Comparison of ENCODE assay signal across 9 cellular contexts in genomic region chr16:22007159-22007508, GRCh38. TPM values are rescaled to one million over a fixed set of nuclear protein-coding genes. Genes with fewer than 3 reads are reported as not detected.
DNase-seq lines count a peak whose midpoint lies in the region; ATAC-seq, FAIRE-seq and TF ChIP-seq lines count a peak whose summit lies in the region.
"Had no signal": no experiment of that assay in that cellular context is flagged by ENCODE, and none has a peak within 500 bp of the region (broad histone marks: within the 10 kb centered on the region; RNA-seq: fewer than 3 reads in every experiment).

No MANE protein-coding gene starts in this region.

- H3K9me3 ChIP-seq in HepG2 (ENCODE audit: low read length), result no peaks in the 10 kb centered on the region
- H3K9me3 ChIP-seq in tibial artery, result no peaks in the 10 kb centered on the region

- no peaks in the 10 kb centered on the region for H3K36me3 ChIP-seq in HepG2 (replicated peaks in 1 of 2; ENCODE audit: control insufficient read depth in 1 of 2, insufficient read depth in 2 of 2, low read length in 2 of 2)
- H3K36me3 ChIP-seq in tibial artery, result no peaks in the 10 kb centered on the region

- peaks cover 29% of the 10 kb centered on the region for H3K4me1 Mint-ChIP-seq in activated CD8-positive, alpha-beta memory T cell treated with anti-CD3 and anti-CD28 coated beads, Interleukin-2, amount 10 ng/mL, durations not matched to agents 7 days and 5 days
- peaks cover 40% of the 10 kb centered on the region for H3K4me1 Mint-ChIP-seq in activated naive CD8-positive, alpha-beta T cell treated with anti-CD3 and anti-CD28 coated beads, Interleukin-2, amount 50 U/mL, for 24 hours

- H3K27ac ChIP-seq in HepG2 (ENCODE audit: extremely low read length, insufficient read depth, low read length) (peak overlapping the region; percentile 78), tibial artery (peak overlapping the region; percentile 76 to 96)

- H2AFZ ChIP-seq in HepG2 (ENCODE audit: low read length), result peak overlapping the region; percentile 77

- H3K9ac ChIP-seq in HepG2 (ENCODE audit: insufficient read depth, low read depth, low read length), result peak overlapping the region; percentile 79

- POLR2A ChIA-PET in HepG2 (lab: Yijun Ruan, JAX), result interaction anchor here (0.9 to 3.7 kb wide), 14 partner anchors 10 to 185 kb away, joined by 3 to 40 read pairs (median 8); partner anchors contain the start of gene UQCRC2

- H3K4me3 Mint-ChIP-seq in activated CD8-positive, alpha-beta memory T cell treated with anti-CD3 and anti-CD28 coated beads, Interleukin-2, amount 10 ng/mL, durations not matched to agents 7 days and 5 days, result peak overlapping the region; percentile 77
- H3K4me3 Mint-ChIP-seq in activated naive CD8-positive, alpha-beta T cell treated with anti-CD3 and anti-CD28 coated beads, Interleukin-2, amount 50 U/mL, for 24 hours, result peak overlapping the region; percentile 84

- CTCF ChIA-PET in activated CD8-positive, alpha-beta memory T cell treated with anti-CD3 and anti-CD28 coated beads, Interleukin-2, amount 10 ng/mL, durations not matched to agents 7 days and 5 days (lab: Charles Lee), result interaction anchor here (0.7 to 16.4 kb wide), 6 partner anchors 26 to 290 kb away, joined by 3 to 296 read pairs (median 7); partner anchors contain the start of gene POLR3E
- CTCF ChIA-PET in HepG2 (lab: Yijun Ruan, JAX; ENCODE audit: low intra/inter-chr PET ratio, low total read pairs), result no interaction called here

- TF ChIP-seq CTCF in HepG2 (CRISPR knock-in tag; IDR thresholded peaks at IDR 0.05) (no peak), tibial artery (IDR thresholded peaks at IDR 0.05) (no peak)

- no TSS peak for BruUV-seq in HepG2 (replicated peaks; lab: Mats Ljungman, UMichigan)

- FAIRE-seq in HepG2 (lab: Jason Lieb, UNC), result peak; percentile 8

- H3K4me3 ChIP-seq in HepG2 (replicated peaks in 1 of 3; ENCODE audit: insufficient read depth in 1 of 3, low read depth in 2 of 3, low read length in 3 of 3) (peak overlapping the region; percentile 94 to 98 (median 98)), tibial artery (peak overlapping the region; percentile 94 to 99)

- peak overlapping the region; percentile 100 for H3K4me2 ChIP-seq in HepG2 (ENCODE audit: low read depth, low read length)

- under 1% methylated on average over 8 of the region's 8 CpGs for WGBS in HepG2 (ENCODE audit: low lambda C conversion rate)

- TF ChIP-seq POLR2A in HepG2 (IDR thresholded peaks at IDR 0.05; ENCODE audit: insufficient read depth in 1 of 2, low read depth in 2 of 2, low read length in 2 of 2), result no peak

- H3K27me3 Mint-ChIP-seq in activated CD8-positive, alpha-beta memory T cell treated with anti-CD3 and anti-CD28 coated beads, Interleukin-2, amount 10 ng/mL, durations not matched to agents 7 days and 5 days, result no peaks in the 10 kb centered on the region
- no peaks in the 10 kb centered on the region for H3K27me3 Mint-ChIP-seq in activated naive CD8-positive, alpha-beta T cell treated with anti-CD3 and anti-CD28 coated beads, Interleukin-2, amount 50 U/mL, for 24 hours

- 0 out of 2 replicates have a peak, but pooled peaks cover 6% of the 10 kb centered on the region for H4K20me1 ChIP-seq in HepG2 (ENCODE audit: insufficient read depth, low read length)

- TF ChIP-seq RAD21 in HepG2 (CRISPR knock-in tag; IDR thresholded peaks at IDR 0.05), result no peak

- no peak for DNase-seq in activated CD8-positive, alpha-beta memory T cell treated with anti-CD3 and anti-CD28 coated beads, Interleukin-2, amount 10 ng/mL, durations not matched to agents 7 days and 5 days
- no peak for DNase-seq in activated CD8-positive, alpha-beta memory T cell treated with anti-CD3 and anti-CD28 coated beads for 24 hours
- DNase-seq in activated naive CD8-positive, alpha-beta T cell treated with anti-CD3 and anti-CD28 coated beads, Interleukin-2, amount 50 U/mL, for 24 hours, result no peak
- no peak for DNase-seq in HepG2 (ENCODE audit: low spot score)
- DNase-seq in tibial artery, result no peak
- DNase-seq in D341Med (ENCODE audit: low spot score), result no peak

- H3K36me3 Mint-ChIP-seq in activated CD8-positive, alpha-beta memory T cell treated with anti-CD3 and anti-CD28 coated beads, Interleukin-2, amount 10 ng/mL, durations not matched to agents 7 days and 5 days, result no peaks in the 10 kb centered on the region
- peaks cover 3% of the 10 kb centered on the region for H3K36me3 Mint-ChIP-seq in activated naive CD8-positive, alpha-beta T cell treated with anti-CD3 and anti-CD28 coated beads, Interleukin-2, amount 50 U/mL, for 24 hours (ENCODE audit: low read depth)

- H3K79me2 ChIP-seq in HepG2 (ENCODE audit: insufficient read depth, low read length), result peaks cover 35% of the 10 kb centered on the region

- intact Hi-C loops in HepG2 (cut with micrococcal nuclease; ENCODE audit: unreplicated experiment) (no loop called here), tibial artery (cut with DNase I; ENCODE audit: low total_unique reads) (loop anchor here (5.0 kb wide), 2 partner anchors 180 to 295 kb away; no protein-coding TSS in a partner anchor)

- no peaks in the 10 kb centered on the region for H3K9me3 Mint-ChIP-seq in activated CD8-positive, alpha-beta memory T cell treated with anti-CD3 and anti-CD28 coated beads, Interleukin-2, amount 10 ng/mL, durations not matched to agents 7 days and 5 days (ENCODE audit: low read depth)
- H3K9me3 Mint-ChIP-seq in activated naive CD8-positive, alpha-beta T cell treated with anti-CD3 and anti-CD28 coated beads, Interleukin-2, amount 50 U/mL, for 24 hours, result no peaks in the 10 kb centered on the region

- TF ChIP-seq EP300 in HepG2 (IDR thresholded peaks at IDR 0.05; ENCODE audit: low read depth in 2 of 2, low read length in 2 of 2) (peak in 1 of 2 experiments; percentile 27; a peak in 1 of 4 replicates), HepG2 (CRISPR knock-in tag; IDR thresholded peaks at IDR 0.05; ENCODE audit: borderline replicate concordance) (no peak)

- in situ Hi-C loops in HepG2 (cut with HindIII; ENCODE audit: extremely low pct_ligation_motif_present, low pct_unique_long_range_greater_than_20kb), result no loop called here

- no peak for ATAC-seq in activated CD8-positive, alpha-beta memory T cell treated with anti-CD3 and anti-CD28 coated beads, Interleukin-2, amount 10 ng/mL, durations not matched to agents 7 days and 5 days
- no peak for ATAC-seq in activated naive CD8-positive, alpha-beta T cell treated with anti-CD3 and anti-CD28 coated beads, Interleukin-2, amount 50 U/mL, for 24 hours
- ATAC-seq in HepG2, result peak; percentile 34
- no peak for ATAC-seq in HG02798 (IDR thresholded peaks at IDR 0.05; ENCODE audit: poor library complexity, unreplicated experiment)
- no peak for ATAC-seq in HG02623 (IDR thresholded peaks at IDR 0.05; ENCODE audit: unreplicated experiment)

- H3K27ac Mint-ChIP-seq in activated CD8-positive, alpha-beta memory T cell treated with anti-CD3 and anti-CD28 coated beads, Interleukin-2, amount 10 ng/mL, durations not matched to agents 7 days and 5 days, result peak overlapping the region; percentile 70
- peak overlapping the region; percentile 73 for H3K27ac Mint-ChIP-seq in activated naive CD8-positive, alpha-beta T cell treated with anti-CD3 and anti-CD28 coated beads, Interleukin-2, amount 50 U/mL, for 24 hours

- H3K27me3 ChIP-seq in HepG2 (ENCODE audit: control insufficient read depth in 1 of 2, insufficient read depth in 2 of 2, low read length in 2 of 2) (peaks cover 0 to 11% of the 10 kb centered on the region in 2 experiments; a peak in 1 of 5 replicates), tibial artery (no peaks in the 10 kb centered on the region)

- H3K4me1 ChIP-seq in HepG2 (ENCODE audit: insufficient read depth, low read length) (peaks cover 53% of the 10 kb centered on the region), tibial artery (peaks cover 0 to 31% (median 15%) of the 10 kb centered on the region in 4 donors)

RNA-seq across cellular contexts. Expression of gene MOSMO, which starts 0.8 kb away (rescaled TPM):
- 10 to 100 TPM; 10.2 to 12.6 TPM for total RNA-seq in activated CD8-positive, alpha-beta memory T cell treated with anti-CD3 and anti-CD28 coated beads, Interleukin-2, amount 10 ng/mL, durations not matched to agents 7 days and 5 days
- 19.1 and 26.7 TPM in 2 replicates for total RNA-seq in HepG2 (2016; rRNA removed; fragmentation: Illumina TruSeq; extraction: Trizol)
- 34.5 and 48.8 TPM in 2 replicates for total RNA-seq in HepG2 (2016; cell fraction: cytosol; rRNA removed; fragmentation: Illumina TruSeq; extraction: Trizol; ENCODE audit: low read depth)
- 16.9 and 27.7 TPM in 2 replicates for total RNA-seq in HepG2 (2016; cell fraction: insoluble cytoplasmic fraction; rRNA removed; fragmentation: Illumina TruSeq; extraction: Trizol)
- total RNA-seq in HepG2 (2016; cell fraction: membrane; rRNA removed; fragmentation: Illumina TruSeq; extraction: Trizol), result 47.0 and 53.1 TPM in 2 replicates
- 39.8 and 41.4 TPM in 2 replicates for total RNA-seq in HepG2 (2016; cell fraction: nucleus; rRNA removed; fragmentation: Illumina TruSeq; extraction: Trizol)
- polyA plus RNA-seq in HepG2 (2011; rRNA removed), result 29.2 and 32.6 TPM in 2 replicates
- polyA plus RNA-seq in HepG2 (2011; cell fraction: cytosol; rRNA removed), result 15.1 and 17.4 TPM in 2 replicates
- 31.8 and 32.6 TPM in 2 replicates for polyA plus RNA-seq in HepG2 (2011; cell fraction: nucleus; rRNA removed)
- 24.9 and 29.4 TPM in 2 replicates for polyA plus RNA-seq in HepG2 (2012)
- polyA plus RNA-seq in HepG2 (2016; cell fraction: cytosol; fragmentation: Illumina TruSeq; extraction: Trizol; ENCODE audit: low read depth), result 63.6 and 64.2 TPM in 2 replicates
- polyA plus RNA-seq in HepG2 (2016; cell fraction: insoluble cytoplasmic fraction; fragmentation: Illumina TruSeq; extraction: Trizol; ENCODE audit: low read depth), result 17.4 and 20.9 TPM in 2 replicates
- polyA plus RNA-seq in HepG2 (2016; cell fraction: membrane; fragmentation: Illumina TruSeq; extraction: Trizol; ENCODE audit: low read depth), result 55.0 and 58.1 TPM in 2 replicates
- 50.7 and 52.4 TPM in 2 replicates for polyA plus RNA-seq in HepG2 (2016; cell fraction: nucleus; fragmentation: Illumina TruSeq; extraction: Trizol; ENCODE audit: insufficient read depth, low read depth)
- polyA minus RNA-seq in HepG2 (2011; rRNA and poly(A)+ RNA removed; ENCODE audit: low replicate concordance), result 13.8 and 35.0 TPM in 2 replicates
- polyA minus RNA-seq in HepG2 (2011; cell fraction: cytosol; rRNA and poly(A)+ RNA removed), result 11.3 and 13.2 TPM in 2 replicates
- polyA minus RNA-seq in HepG2 (2011; cell fraction: nucleus; rRNA and poly(A)+ RNA removed), result 49.3 and 57.4 TPM in 2 replicates

RNA-seq across cellular contexts. Expression of gene PDZD9, which starts 6.2 kb away (rescaled TPM):
- total RNA-seq in activated CD8-positive, alpha-beta memory T cell treated with anti-CD3 and anti-CD28 coated beads, Interleukin-2, amount 10 ng/mL, durations not matched to agents 7 days and 5 days, result not detected
- total RNA-seq in HepG2 (2016; rRNA removed; fragmentation: Illumina TruSeq; extraction: Trizol), result not detected in 2 replicates
- total RNA-seq in HepG2 (2016; cell fraction: cytosol; rRNA removed; fragmentation: Illumina TruSeq; extraction: Trizol; ENCODE audit: low read depth), result not detected in 2 replicates
- not detected in 2 replicates for total RNA-seq in HepG2 (2016; cell fraction: insoluble cytoplasmic fraction; rRNA removed; fragmentation: Illumina TruSeq; extraction: Trizol)
- not detected in 2 replicates for total RNA-seq in HepG2 (2016; cell fraction: membrane; rRNA removed; fragmentation: Illumina TruSeq; extraction: Trizol)
- total RNA-seq in HepG2 (2016; cell fraction: nucleus; rRNA removed; fragmentation: Illumina TruSeq; extraction: Trizol), result not detected in 2 replicates
- polyA plus RNA-seq in HepG2 (2011; rRNA removed), result not detected in 2 replicates
- not detected in 2 replicates for polyA plus RNA-seq in HepG2 (2011; cell fraction: cytosol; rRNA removed)
- not detected in 2 replicates for polyA plus RNA-seq in HepG2 (2011; cell fraction: nucleus; rRNA removed)
- 0.25 TPM in 1 of 2 replicates, not detected in the other for polyA plus RNA-seq in HepG2 (2012)
- polyA plus RNA-seq in HepG2 (2016; cell fraction: cytosol; fragmentation: Illumina TruSeq; extraction: Trizol; ENCODE audit: low read depth), result not detected in 2 replicates
- not detected in 2 replicates for polyA plus RNA-seq in HepG2 (2016; cell fraction: insoluble cytoplasmic fraction; fragmentation: Illumina TruSeq; extraction: Trizol; ENCODE audit: low read depth)
- not detected in 2 replicates for polyA plus RNA-seq in HepG2 (2016; cell fraction: membrane; fragmentation: Illumina TruSeq; extraction: Trizol; ENCODE audit: low read depth)
- not detected in 2 replicates for polyA plus RNA-seq in HepG2 (2016; cell fraction: nucleus; fragmentation: Illumina TruSeq; extraction: Trizol; ENCODE audit: insufficient read depth, low read depth)
- not detected in 2 replicates for polyA minus RNA-seq in HepG2 (2011; rRNA and poly(A)+ RNA removed; ENCODE audit: low replicate concordance)
- not detected in 2 replicates for polyA minus RNA-seq in HepG2 (2011; cell fraction: cytosol; rRNA and poly(A)+ RNA removed)
- not detected in 2 replicates for polyA minus RNA-seq in HepG2 (2011; cell fraction: nucleus; rRNA and poly(A)+ RNA removed)
- total RNA-seq: T-helper 1 cell treated with Interleukin-12 subunit alpha and Interleukin-12 subunit beta and Interleukin-4 antibody, amounts not matched to agents 30 ng/mL and 1 ng/mL, for 36 hours had no signal

RNA-seq across cellular contexts. Expression of gene UQCRC2, which starts 54.0 kb away (rescaled TPM):
- 100 to 1,000 TPM; 217 to 279 TPM for total RNA-seq in activated CD8-positive, alpha-beta memory T cell treated with anti-CD3 and anti-CD28 coated beads, Interleukin-2, amount 10 ng/mL, durations not matched to agents 7 days and 5 days
- total RNA-seq in HepG2 (2016; rRNA removed; fragmentation: Illumina TruSeq; extraction: Trizol), result 536 and 704 TPM in 2 replicates
- 269 and 276 TPM in 2 replicates for total RNA-seq in HepG2 (2016; cell fraction: cytosol; rRNA removed; fragmentation: Illumina TruSeq; extraction: Trizol; ENCODE audit: low read depth)
- 530 and 708 TPM in 2 replicates for total RNA-seq in HepG2 (2016; cell fraction: insoluble cytoplasmic fraction; rRNA removed; fragmentation: Illumina TruSeq; extraction: Trizol)
- 296 and 309 TPM in 2 replicates for total RNA-seq in HepG2 (2016; cell fraction: membrane; rRNA removed; fragmentation: Illumina TruSeq; extraction: Trizol)
- total RNA-seq in HepG2 (2016; cell fraction: nucleus; rRNA removed; fragmentation: Illumina TruSeq; extraction: Trizol), result 306 and 335 TPM in 2 replicates
- polyA plus RNA-seq in HepG2 (2011; rRNA removed), result 346 and 442 TPM in 2 replicates
- polyA plus RNA-seq in HepG2 (2011; cell fraction: cytosol; rRNA removed), result 376 and 449 TPM in 2 replicates
- polyA plus RNA-seq in HepG2 (2011; cell fraction: nucleus; rRNA removed), result 283 and 343 TPM in 2 replicates
- 554 and 647 TPM in 2 replicates for polyA plus RNA-seq in HepG2 (2012)
- 133 and 142 TPM in 2 replicates for polyA plus RNA-seq in HepG2 (2016; cell fraction: cytosol; fragmentation: Illumina TruSeq; extraction: Trizol; ENCODE audit: low read depth)
- polyA plus RNA-seq in HepG2 (2016; cell fraction: insoluble cytoplasmic fraction; fragmentation: Illumina TruSeq; extraction: Trizol; ENCODE audit: low read depth), result 562 and 567 TPM in 2 replicates
- 167 and 170 TPM in 2 replicates for polyA plus RNA-seq in HepG2 (2016; cell fraction: membrane; fragmentation: Illumina TruSeq; extraction: Trizol; ENCODE audit: low read depth)
- 363 and 436 TPM in 2 replicates for polyA plus RNA-seq in HepG2 (2016; cell fraction: nucleus; fragmentation: Illumina TruSeq; extraction: Trizol; ENCODE audit: insufficient read depth, low read depth)
- polyA minus RNA-seq in HepG2 (2011; rRNA and poly(A)+ RNA removed; ENCODE audit: low replicate concordance), result 333 and 632 TPM in 2 replicates
- polyA minus RNA-seq in HepG2 (2011; cell fraction: cytosol; rRNA and poly(A)+ RNA removed), result 321 TPM in 2 replicates
- 523 and 535 TPM in 2 replicates for polyA minus RNA-seq in HepG2 (2011; cell fraction: nucleus; rRNA and poly(A)+ RNA removed)
